In the genomic region with DNA sequence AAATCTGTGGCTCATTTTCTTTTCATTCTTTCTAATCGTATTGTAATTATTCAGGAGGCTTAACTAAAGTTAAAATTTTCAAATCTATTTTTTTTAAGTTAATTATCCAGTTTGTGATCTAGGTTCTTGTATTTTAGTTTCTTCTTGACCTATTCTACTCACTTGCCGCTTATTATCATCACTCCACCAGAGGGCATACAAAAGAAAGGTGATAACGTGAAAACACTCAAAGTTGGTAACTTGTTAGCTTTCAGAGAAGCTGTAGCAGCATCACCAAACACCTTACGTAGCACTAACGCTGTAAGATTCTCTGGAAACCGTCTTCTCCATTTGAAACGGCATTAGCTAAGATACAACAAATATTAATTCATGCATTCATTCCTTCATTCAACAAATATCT, we compare ENCODE assay signal across 10 cellular contexts. TPM values are rescaled to one million over a fixed set of nuclear protein-coding genes. Genes with fewer than 3 reads are reported as not detected.
A peak's percentile ranks its signal among the peaks of the same experiment; 100 is the strongest.
DNase-seq lines count a peak whose midpoint lies in the region; ATAC-seq, FAIRE-seq and TF ChIP-seq lines count a peak whose summit lies in the region.
"Had no signal": no experiment of that assay in that cellular context is flagged by ENCODE, and none has a peak within 500 bp of the region (broad histone marks: within the 10 kb centered on the region; RNA-seq: fewer than 3 reads in every experiment).

No MANE protein-coding gene starts in this region.

- no peak for TF ChIP-seq EP300 in K562 (IDR thresholded peaks at IDR 0.05; ENCODE audit: low read length)

- in situ Hi-C loops in K562 (cut with MboI) = loop anchor here (25.0 kb wide), 1 partner anchor 1166 kb away; the partner anchor contains the start of gene TTC14

- no TSS peak for BruUV-seq in K562 (replicated peaks; lab: Mats Ljungman, UMichigan)

- no peak for TF ChIP-seq POLR2A in K562 (conservative IDR thresholded peaks at IDR 0.05)

- peak; percentile 27 for DNase-seq in NCI-H1436 (lab: John Stamatoyannopoulos, UW)
- no peak for DNase-seq in NCI-H1436 treated with DMSO at 0.1 percent for 48 hours (lab: John Stamatoyannopoulos, UW)
- peak in 1 of 4 experiments; percentile 36 for DNase-seq in K562 (ENCODE audit: extremely low read depth in 1 of 4, low spot score in 3 of 4)
- DNase-seq in myocyte (ENCODE audit: low read depth) = peak; percentile 48
- DNase-seq in activated CD4-positive, CD25-positive, alpha-beta regulatory T cell (lab: John Stamatoyannopoulos, UW) = no peak
- DNase-seq in GM20000 (ENCODE audit: low spot score) = no peak
- DNase-seq: NCI-H524 treated with DMSO at 0.1 percent for 48 hours had no signal

- TF ChIP-seq RAD21 in K562 (CRISPR knock-in tag; conservative IDR thresholded peaks at IDR 0.05 in 1 of 2, IDR thresholded peaks at IDR 0.05 in 1 of 2) = peak; percentile 41 to 54

- ATAC-seq in K562 (no peak), HG03469 (IDR thresholded peaks at IDR 0.05; ENCODE audit: unreplicated experiment) (no peak)

- H3K9me1 ChIP-seq in K562 (ENCODE audit: control insufficient read depth, insufficient read depth, low read length) = no peaks in the 10 kb centered on the region

- no peak overlapping the region for H2AFZ ChIP-seq in KMS-11 (ENCODE audit: low read depth)
- no peak overlapping the region for H2AFZ ChIP-seq in K562 (ENCODE audit: low read depth, low read length)

- CTCF ChIA-PET in K562 (lab: Yijun Ruan, JAX; ENCODE audit: low intra/inter-chr PET ratio) = interaction anchor here (0.6 kb wide), 1 partner anchor 118 kb away, joined by 3 read pairs; no protein-coding TSS in a partner anchor

- no peak overlapping the region for H3K4me3 ChIP-seq in KMS-11 (IDR thresholded peaks at IDR 0.05; ENCODE audit: insufficient read depth, low read depth, low read length)
- no peak overlapping the region for H3K4me3 ChIP-seq in K562
- H3K4me3 ChIP-seq: BLaER1 had no signal

- H3K4me2 ChIP-seq in KMS-11 = no peak overlapping the region
- no peak overlapping the region for H3K4me2 ChIP-seq in K562 (ENCODE audit: insufficient read depth, low read length)
- H3K4me2 ChIP-seq: BLaER1 had no signal

- no peaks in the 10 kb centered on the region for H3K27me3 ChIP-seq in KMS-11 (ENCODE audit: insufficient read depth, low read depth)
- H3K27me3 ChIP-seq in K562 (ENCODE audit: control insufficient read depth in 2 of 2, insufficient read depth in 2 of 2, low read length in 2 of 2) = no peaks in the 10 kb centered on the region
- H3K27me3 ChIP-seq: BLaER1 had no signal

- 42% methylated on average over 7 of the region's 7 CpGs for WGBS in K562 (ENCODE audit: insufficient coverage, low coverage, missing lambda C conversion rate)

- peak; percentile 20; the same call in 1 of the 2 replicates for TF ChIP-seq CTCF in KMS-11 (conservative IDR thresholded peaks at IDR 0.05; ENCODE audit: low read depth, low read length)
- peak; percentile 23 to 36 (median 28); a peak in 3 of 6 replicates for TF ChIP-seq CTCF in K562 (IDR thresholded peaks at IDR 0.05 in 2 of 3, conservative IDR thresholded peaks at IDR 0.05 in 1 of 3; ENCODE audit: insufficient read depth in 2 of 3, low read depth in 1 of 3, low read length in 3 of 3)
- no peak for TF ChIP-seq CTCF in GM20000 (IDR thresholded peaks at IDR 0.05; ENCODE audit: extremely low read depth, missing control alignments)

- intact Hi-C loops in K562 (cut with micrococcal nuclease) = no loop called here

- no peaks in the 10 kb centered on the region for H3K36me3 ChIP-seq in KMS-11 (ENCODE audit: insufficient read depth)
- H3K36me3 ChIP-seq in K562 (ENCODE audit: control insufficient read depth, insufficient read depth, low read length) = peaks cover 7% of the 10 kb centered on the region; the same call in 2 of the 3 replicates

- H3K4me1 ChIP-seq in KMS-11 (ENCODE audit: low read depth, poor library complexity, severe bottlenecking) (peaks cover 10% of the 10 kb centered on the region), K562 (replicated peaks in 1 of 2; ENCODE audit: control insufficient read depth in 2 of 2, insufficient read depth in 2 of 2, low read length in 2 of 2) (peaks cover 8 to 12% of the 10 kb centered on the region in 2 experiments; a peak in 4 of 5 replicates)

- POLR2A ChIA-PET in K562 (lab: Yijun Ruan, JAX) = no interaction called here

- H3K9ac ChIP-seq in KMS-11 = no peak overlapping the region
- no peak overlapping the region for H3K9ac ChIP-seq in K562 (ENCODE audit: insufficient read depth in 1 of 2, low read depth in 2 of 2, low read length in 2 of 2)
- H3K9ac ChIP-seq: BLaER1 had no signal

- no peaks in the 10 kb centered on the region for H3K9me3 ChIP-seq in K562 (replicated peaks; ENCODE audit: control insufficient read depth, insufficient read depth, low read depth, low read length)
- H3K9me3 ChIP-seq: BLaER1 had no signal

- no peak for FAIRE-seq in K562 (lab: Jason Lieb, UNC)

- H3K79me2 ChIP-seq in KMS-11 (ENCODE audit: insufficient read depth, low read depth) (peaks cover 8% of the 10 kb centered on the region; the same call in 1 of the 2 replicates), K562 (ENCODE audit: control insufficient read depth, insufficient read depth, low read length) (peaks cover 66% of the 10 kb centered on the region)

- H4K20me1 ChIP-seq in KMS-11 (ENCODE audit: insufficient read depth) = no peaks in the 10 kb centered on the region
- H4K20me1 ChIP-seq in K562 (replicated peaks; ENCODE audit: control insufficient read depth, insufficient read depth, low read length) = no peaks in the 10 kb centered on the region; the same call in 1 of the 2 replicates

- H3K27ac ChIP-seq in KMS-11 (no peak overlapping the region), K562 (ENCODE audit: extremely low read depth, low read depth, low read length) (no peak overlapping the region)
- H3K27ac ChIP-seq: BLaER1 had no signal

TF ChIP-seq in K562, 482 proteins besides CTCF, POLR2A, EP300 and RAD21:
- TF ChIP-seq ZNF717 (CRISPR knock-in tag; IDR thresholded peaks at IDR 0.05) = no peak
- no peak for TF ChIP-seq BRCA1 (IDR thresholded peaks at IDR 0.05)
- no peak for TF ChIP-seq BRCA1 (CRISPR knock-in tag; IDR thresholded peaks at IDR 0.05)
- TF ChIP-seq TFAM (CRISPR knock-in tag; conservative IDR thresholded peaks at IDR 0.05) = no peak
- TF ChIP-seq HSF4 (CRISPR knock-in tag; IDR thresholded peaks at IDR 0.05; ENCODE audit: borderline replicate concordance) = no peak
- no peak for TF ChIP-seq ZFPM2 (CRISPR knock-in tag; IDR thresholded peaks at IDR 0.05)
- no peak for TF ChIP-seq ATF4 (CRISPR knock-in tag; IDR thresholded peaks at IDR 0.05)
- no peak for TF ChIP-seq DACH1 (IDR thresholded peaks at IDR 0.05; ENCODE audit: partially characterized antibody)
- TF ChIP-seq SNIP1 (IDR thresholded peaks at IDR 0.05; ENCODE audit: low read depth) = no peak
- no peak for TF ChIP-seq NR4A1 (CRISPR knock-in tag; IDR thresholded peaks at IDR 0.05)
- TF ChIP-seq NR4A1 (tag; IDR thresholded peaks at IDR 0.05) = no peak

RNA-seq across cellular contexts. Expression of gene GNB4, which starts 4.8 kb away (rescaled TPM):
- 10.7 and 22.4 TPM in 2 replicates for total RNA-seq in K562 (2011; cell fraction: chromatin; rRNA removed; ENCODE audit: low replicate concordance)
- 4.8 and 8.7 TPM in 2 replicates for total RNA-seq in K562 (2011; cell fraction: nucleolus; rRNA removed)
- total RNA-seq in K562 (2011; cell fraction: nucleoplasm; rRNA removed) = 16.1 and 23.0 TPM in 2 replicates
- total RNA-seq in K562 (2014; rRNA removed) (18.3 and 20.0 TPM in 2 replicates), K562 (2014; rRNA removed; fragmentation: Illumina TruSeq; extraction: Trizol) (34.7 and 38.4 TPM in 2 replicates), K562 (2015; rRNA removed; fragmentation: Illumina TruSeq; extraction: Trizol) (24.8 and 26.2 TPM in 2 replicates), K562 (2021) (27.9 and 28.8 TPM in 2 replicates), myocyte (14.4 and 25.9 TPM in 2 replicates)
- polyA plus RNA-seq in K562 (2011; rRNA removed) (30.6 and 36.7 TPM in 2 replicates), K562 (2014; fragmentation: Illumina TruSeq; extraction: Trizol) (19.1 and 21.4 TPM in 2 replicates), K562 (2014; fragmentation: Nextera tagmentation; extraction: Ambion mirVana) (1 to 10 TPM; 6.8 to 7.2 TPM), K562 (2014; rRNA removed) (11.7 and 16.9 TPM in 2 replicates)
- polyA plus RNA-seq in K562 (2011; cell fraction: cytosol; rRNA removed) = 8.2 and 23.4 TPM in 2 replicates
- 4.4 and 8.0 TPM in 2 replicates for polyA plus RNA-seq in K562 (2011; cell fraction: nucleus; rRNA removed)
- polyA plus RNA-seq in K562 (2012) = 9.1 and 12.8 TPM in 2 replicates
- polyA minus RNA-seq in K562 (2011; rRNA and poly(A)+ RNA removed) = 94.2 and 96.0 TPM in 2 replicates
- 26.3 and 32.2 TPM in 2 replicates for polyA minus RNA-seq in K562 (2011; cell fraction: cytosol; rRNA and poly(A)+ RNA removed)
- polyA minus RNA-seq in K562 (2011; cell fraction: nucleus; rRNA and poly(A)+ RNA removed) = 6.1 and 12.0 TPM in 2 replicates
- polyA plus RNA-seq in myocyte (2012) = 13.8 TPM

Comparison
In these comparisons a context has a peak if more than half of its experiments do, and no peak if none do; other contexts are left out.
1. DNase-seq: peak in NCI-H1436 (single experiment) and myocyte (single experiment); none in NCI-H1436 treated with DMSO at 0.1 percent for 48 hours (single experiment), activated CD4-positive, CD25-positive, alpha-beta regulatory T cell (0 of 4) and GM20000 (single experiment).